In the genomic region with DNA sequence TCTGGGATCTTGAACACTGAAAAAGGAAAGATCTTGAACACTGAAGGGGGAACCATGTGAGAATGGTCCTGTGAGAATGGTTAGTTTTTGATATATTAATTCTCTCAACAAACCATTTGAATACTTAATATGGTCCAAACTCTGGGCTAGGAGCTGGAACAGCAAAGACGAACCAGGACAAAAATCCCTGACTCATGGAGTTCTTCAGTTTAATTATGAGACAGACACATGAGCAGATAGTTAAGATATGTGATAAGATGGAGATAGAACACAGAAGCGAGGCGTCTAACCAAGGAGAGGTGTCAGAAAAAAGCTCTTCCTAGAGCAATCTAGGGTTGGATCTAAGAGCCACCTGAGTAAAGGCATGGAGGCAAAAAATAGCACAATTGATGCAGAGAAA, we compare ENCODE assay signal across 1 cellular context.
A peak's percentile ranks its signal among the peaks of the same experiment; 100 is the strongest.
TF ChIP-seq lines count a peak whose summit lies in the region.

No MANE protein-coding gene starts in this region.

TF ChIP-seq in HepG2, 621 proteins besides CTCF, POLR2A, EP300 and RAD21:
- TF ChIP-seq, protein P1, sequence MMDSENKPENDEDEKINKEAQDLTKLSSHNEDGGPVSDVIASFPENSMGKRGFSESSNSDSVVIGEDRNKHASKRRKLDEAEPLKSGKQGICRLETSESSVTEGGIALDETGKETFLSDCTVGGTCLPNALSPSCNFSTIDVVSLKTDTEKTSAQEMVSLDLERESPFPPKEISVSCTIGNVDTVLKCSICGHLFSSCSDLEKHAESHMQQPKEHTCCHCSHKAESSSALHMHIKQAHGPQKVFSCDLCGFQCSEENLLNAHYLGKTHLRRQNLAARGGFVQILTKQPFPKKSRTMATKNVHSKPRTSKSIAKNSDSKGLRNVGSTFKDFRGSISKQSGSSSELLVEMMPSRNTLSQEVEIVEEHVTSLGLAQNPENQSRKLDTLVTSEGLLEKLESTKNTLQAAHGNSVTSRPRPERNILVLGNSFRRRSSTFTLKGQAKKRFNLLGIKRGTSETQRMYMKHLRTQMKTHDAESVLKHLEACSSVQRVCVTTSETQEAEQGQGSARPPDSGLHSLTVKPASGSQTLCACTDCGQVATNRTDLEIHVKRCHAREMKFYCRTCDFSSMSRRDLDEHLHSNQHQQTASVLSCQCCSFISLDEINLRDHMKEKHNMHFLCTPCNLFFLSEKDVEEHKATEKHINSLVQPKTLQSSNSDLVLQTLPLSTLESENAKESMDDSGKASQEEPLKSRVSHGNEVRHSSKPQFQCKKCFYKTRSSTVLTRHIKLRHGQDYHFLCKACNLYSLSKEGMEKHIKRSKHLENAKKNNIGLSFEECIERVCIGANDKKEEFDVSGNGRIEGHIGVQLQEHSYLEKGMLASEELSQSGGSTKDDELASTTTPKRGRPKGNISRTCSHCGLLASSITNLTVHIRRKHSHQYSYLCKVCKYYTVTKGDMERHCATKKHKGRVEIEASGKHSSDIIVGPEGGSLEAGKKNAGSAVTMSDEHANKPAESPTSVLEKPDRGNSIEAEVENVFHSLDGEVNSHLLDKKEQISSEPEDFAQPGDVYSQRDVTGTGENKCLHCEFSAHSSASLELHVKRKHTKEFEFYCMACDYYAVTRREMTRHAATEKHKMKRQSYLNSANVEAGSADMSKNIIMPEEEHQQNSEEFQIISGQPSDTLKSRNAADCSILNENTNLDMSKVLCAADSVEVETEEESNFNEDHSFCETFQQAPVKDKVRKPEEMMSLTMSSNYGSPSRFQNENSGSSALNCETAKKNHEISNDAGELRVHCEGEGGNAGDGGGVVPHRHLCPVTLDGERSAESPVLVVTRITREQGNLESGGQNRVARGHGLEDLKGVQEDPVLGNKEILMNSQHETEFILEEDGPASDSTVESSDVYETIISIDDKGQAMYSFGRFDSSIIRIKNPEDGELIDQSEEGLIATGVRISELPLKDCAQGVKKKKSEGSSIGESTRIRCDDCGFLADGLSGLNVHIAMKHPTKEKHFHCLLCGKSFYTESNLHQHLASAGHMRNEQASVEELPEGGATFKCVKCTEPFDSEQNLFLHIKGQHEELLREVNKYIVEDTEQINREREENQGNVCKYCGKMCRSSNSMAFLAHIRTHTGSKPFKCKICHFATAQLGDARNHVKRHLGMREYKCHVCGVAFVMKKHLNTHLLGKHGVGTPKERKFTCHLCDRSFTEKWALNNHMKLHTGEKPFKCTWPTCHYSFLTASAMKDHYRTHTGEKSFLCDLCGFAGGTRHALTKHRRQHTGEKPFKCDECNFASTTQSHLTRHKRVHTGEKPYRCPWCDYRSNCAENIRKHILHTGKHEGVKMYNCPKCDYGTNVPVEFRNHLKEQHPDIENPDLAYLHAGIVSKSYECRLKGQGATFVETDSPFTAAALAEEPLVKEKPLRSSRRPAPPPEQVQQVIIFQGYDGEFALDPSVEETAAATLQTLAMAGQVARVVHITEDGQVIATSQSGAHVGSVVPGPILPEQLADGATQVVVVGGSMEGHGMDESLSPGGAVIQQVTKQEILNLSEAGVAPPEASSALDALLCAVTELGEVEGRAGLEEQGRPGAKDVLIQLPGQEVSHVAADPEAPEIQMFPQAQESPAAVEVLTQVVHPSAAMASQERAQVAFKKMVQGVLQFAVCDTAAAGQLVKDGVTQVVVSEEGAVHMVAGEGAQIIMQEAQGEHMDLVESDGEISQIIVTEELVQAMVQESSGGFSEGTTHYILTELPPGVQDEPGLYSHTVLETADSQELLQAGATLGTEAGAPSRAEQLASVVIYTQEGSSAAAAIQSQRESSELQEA (CRISPR knock-in tag; IDR thresholded peaks at IDR 0.05; ENCODE audit: not compliant biosample characterization) = no peak
- peak in 1 of 2 experiments; percentile 32; a peak in 2 of 4 replicates for TF ChIP-seq MAFK (conservative IDR thresholded peaks at IDR 0.05 in 1 of 2, IDR thresholded peaks at IDR 0.05 in 1 of 2; ENCODE audit: low read length in 2 of 2)
